8 cellular contexts compared by ENCODE assay signal in genomic region chr1:214604543-214604942, GRCh38. TPM values are rescaled to one million over a fixed set of nuclear protein-coding genes. Genes with fewer than 3 reads are reported as not detected.
DNase-seq lines count a peak whose midpoint lies in the region; ATAC-seq, FAIRE-seq and TF ChIP-seq lines count a peak whose summit lies in the region.
"Had no signal": no experiment of that assay in that cellular context is flagged by ENCODE, and none has a peak within 500 bp of the region (broad histone marks: within the 10 kb centered on the region; RNA-seq: fewer than 3 reads in every experiment).

No MANE protein-coding gene starts in this region.

- H3K27ac Mint-ChIP-seq in neural crest cell (ENCODE audit: unreplicated experiment): peak overlapping the region; percentile 29

- no peak overlapping the region for H3K4me3 ChIP-seq in bronchial epithelial cell (ENCODE audit: low read depth, low read length)

- H3K27me3 ChIP-seq in bronchial epithelial cell (ENCODE audit: control insufficient read depth, insufficient read depth, low read length): no peaks in the 10 kb centered on the region

- no peak for ATAC-seq in HG02642 (IDR thresholded peaks at IDR 0.05; ENCODE audit: poor library complexity, unreplicated experiment)

- H3K36me3 ChIP-seq in ES-I3 (ENCODE audit: insufficient read depth, low read length) (no peaks in the 10 kb centered on the region; the same call in 1 of the 2 replicates), bronchial epithelial cell (ENCODE audit: control insufficient read depth, insufficient read depth, low read length) (no peaks in the 10 kb centered on the region)
- H3K36me3 ChIP-seq: left ventricle myocardium inferior had no signal

- H3K9ac ChIP-seq in ES-I3 (ENCODE audit: low read depth, low read length): peak overlapping the region; percentile 92

- no peak for TF ChIP-seq CTCF in bronchial epithelial cell (IDR thresholded peaks at IDR 0.05; ENCODE audit: insufficient read depth, low read length, severe bottlenecking)
- TF ChIP-seq CTCF in neural crest cell (conservative IDR thresholded peaks at IDR 0.05): no peak

- H3K4me3 Mint-ChIP-seq in neural crest cell: peak overlapping the region; percentile 92

- peaks cover 11% of the 10 kb centered on the region for H3K36me3 Mint-ChIP-seq in neural crest cell (ENCODE audit: low read depth)

- no peak for FAIRE-seq in bronchial epithelial cell (lab: Jason Lieb, UNC)

- no peaks in the 10 kb centered on the region for H3K9me3 ChIP-seq in ES-I3 (ENCODE audit: control insufficient read depth, insufficient read depth, low read length)
- H3K9me3 ChIP-seq: left ventricle myocardium inferior had no signal

- DNase-seq in M059J (ENCODE audit: low read depth): peak; percentile 66
- DNase-seq in bronchial epithelial cell (ENCODE audit: low read depth): peak; percentile 34
- DNase-seq in neural crest cell (ENCODE audit: low read depth, low spot score): no peak
- no peak for DNase-seq in T1000 (lab: John Stamatoyannopoulos, UW)
- DNase-seq in DMS79 (lab: John Stamatoyannopoulos, UW): no peak
- DNase-seq: left ventricle myocardium inferior had no signal

- peaks cover 28% of the 10 kb centered on the region for H3K4me1 Mint-ChIP-seq in neural crest cell

- H3K27me3 Mint-ChIP-seq in neural crest cell (ENCODE audit: low read depth): no peaks in the 10 kb centered on the region

- H3K9me3 Mint-ChIP-seq in neural crest cell: peaks cover 5% of the 10 kb centered on the region

- 0 out of 2 replicates have a peak, but pooled peaks cover 3% of the 10 kb centered on the region for H3K4me1 ChIP-seq in ES-I3 (ENCODE audit: insufficient read depth, low read length)

RNA-seq across cellular contexts. Expression of gene CENPF, which starts 1.5 kb away (rescaled TPM):
- total RNA-seq in M059J (2014; rRNA removed; shearing (Covaris generic)): 45.5 and 83.9 TPM in 2 replicates
- total RNA-seq in bronchial epithelial cell (0.53 and 1.7 TPM in 2 replicates), neural crest cell (191 and 202 TPM in 2 replicates)

RNA-seq across cellular contexts. Expression of gene PTPN14, which starts 53.1 kb away (rescaled TPM):
- 13.8 and 27.4 TPM in 2 replicates for total RNA-seq in M059J (2014; rRNA removed; shearing (Covaris generic))
- total RNA-seq in bronchial epithelial cell (28.4 and 33.0 TPM in 2 replicates), neural crest cell (21.4 and 26.4 TPM in 2 replicates)

Comparison
In these comparisons a context has a peak if more than half of its experiments do, and no peak if none do; other contexts are left out.
1. DNase-seq: peak in M059J (single experiment) and bronchial epithelial cell (single experiment); none in neural crest cell (single experiment), T1000 (single experiment) and DMS79 (single experiment).
2. RNA of gene CENPF, which starts 1.5 kb away (total RNA-seq): 191 to 202 TPM in neural crest cell and 45.5 to 83.9 TPM in M059J; 0.53 to 1.7 TPM in bronchial epithelial cell; every median in the first group is over 10 times any median in the second.